9 cellular contexts compared by ENCODE assay signal in genomic region chr3:152399374-152399773, GRCh38.
DNase-seq lines count a peak whose midpoint lies in the region; ATAC-seq, FAIRE-seq and TF ChIP-seq lines count a peak whose summit lies in the region.
"Had no signal": no experiment of that assay in that cellular context is flagged by ENCODE, and none has a peak within 500 bp of the region (broad histone marks: within the 10 kb centered on the region; RNA-seq: fewer than 3 reads in every experiment).

No MANE protein-coding gene starts in this region.

- H3K4me1 ChIP-seq in small intestine (ENCODE audit: control insufficient read depth in 2 of 2, insufficient read depth in 1 of 2, low read depth in 1 of 2, low read length in 1 of 2), result peaks cover 0 to 22% of the 10 kb centered on the region in 2 donors

- peaks cover 42% of the 10 kb centered on the region for H3K36me3 ChIP-seq in MG63
- peaks cover 2 to 4% of the 10 kb centered on the region in 2 donors for H3K36me3 ChIP-seq in small intestine (ENCODE audit: control insufficient read depth in 2 of 2, insufficient read depth in 2 of 2, low read length in 2 of 2)

- H3K27ac Mint-ChIP-seq in Calu3 (ENCODE audit: unreplicated experiment) (peak overlapping the region; percentile 5), chondrocyte (ENCODE audit: unreplicated experiment) (peak overlapping the region; percentile 49)
- peak overlapping the region; percentile 52 to 91 for H3K27ac Mint-ChIP-seq in natural killer cell treated with Interleukin-12 subunit alpha and Interleukin-12 subunit beta and Interleukin-15 and Interleukin-18, amount 100 ng/mL, for 72 hours

- CTCF ChIA-PET in Calu3 (lab: Charles Lee), result interaction anchor here (0.6 to 1.7 kb wide), 7 partner anchors 11 to 376 kb away, joined by 3 to 9 read pairs (median 4); no protein-coding TSS in a partner anchor

- no peaks in the 10 kb centered on the region for H3K36me3 Mint-ChIP-seq in Calu3 (ENCODE audit: insufficient read depth, unreplicated experiment)
- peaks cover 12% of the 10 kb centered on the region for H3K36me3 Mint-ChIP-seq in chondrocyte (ENCODE audit: low read depth)
- peaks cover 6% of the 10 kb centered on the region for H3K36me3 Mint-ChIP-seq in natural killer cell treated with Interleukin-12 subunit alpha and Interleukin-12 subunit beta and Interleukin-15 and Interleukin-18, amount 100 ng/mL, for 72 hours

- FAIRE-seq in small intestine (lab: Jason Lieb, UNC), result no peak

- H3K4me1 Mint-ChIP-seq in Calu3 (ENCODE audit: low read depth, unreplicated experiment) (peaks cover 47% of the 10 kb centered on the region), chondrocyte (ENCODE audit: low read depth) (peaks cover 82% of the 10 kb centered on the region)
- H3K4me1 Mint-ChIP-seq in natural killer cell treated with Interleukin-12 subunit alpha and Interleukin-12 subunit beta and Interleukin-15 and Interleukin-18, amount 100 ng/mL, for 72 hours (ENCODE audit: low read depth in 2 of 2), result peaks cover 57 to 64% of the 10 kb centered on the region in 2 donors

- H3K4me3 ChIP-seq in MG63 (no peak overlapping the region), small intestine (ENCODE audit: low read depth in 1 of 2, low read length in 2 of 2) (no peak overlapping the region)

- intact Hi-C loops in Calu3 (cut with micrococcal nuclease; ENCODE audit: unreplicated experiment), result no loop called here

- H3K4me3 Mint-ChIP-seq in Calu3 (ENCODE audit: low read depth, unreplicated experiment) (no peak overlapping the region), chondrocyte (ENCODE audit: unreplicated experiment) (no peak overlapping the region)
- peak overlapping the region; percentile 5 for H3K4me3 Mint-ChIP-seq in natural killer cell treated with Interleukin-12 subunit alpha and Interleukin-12 subunit beta and Interleukin-15 and Interleukin-18, amount 100 ng/mL, for 72 hours

- H3K9me3 ChIP-seq in MG63 (no peaks in the 10 kb centered on the region), small intestine (ENCODE audit: control insufficient read depth, low read depth) (no peaks in the 10 kb centered on the region)

- H3K9me3 Mint-ChIP-seq in Calu3 (ENCODE audit: low read depth, unreplicated experiment), result no peaks in the 10 kb centered on the region
- no peaks in the 10 kb centered on the region for H3K9me3 Mint-ChIP-seq in chondrocyte (ENCODE audit: low read depth)
- no peaks in the 10 kb centered on the region for H3K9me3 Mint-ChIP-seq in natural killer cell treated with Interleukin-12 subunit alpha and Interleukin-12 subunit beta and Interleukin-15 and Interleukin-18, amount 100 ng/mL, for 72 hours

- peak; percentile 33 for DNase-seq in Calu3
- DNase-seq in MG63, result peak; percentile 38
- no peak for DNase-seq in chondrocyte (ENCODE audit: low spot score)
- no peak for DNase-seq in natural killer cell treated with Interleukin-12 subunit alpha and Interleukin-12 subunit beta and Interleukin-15 and Interleukin-18, amount 100 ng/mL, for 72 hours (ENCODE audit: low spot score)
- no peak for DNase-seq in small intestine
- no peak for DNase-seq in NCI-H2196 treated with DMSO at 0.1 percent for 48 hours (lab: John Stamatoyannopoulos, UW; ENCODE audit: unreplicated experiment)
- no peak for DNase-seq in nucleus accumbens (lab: John Stamatoyannopoulos, UW)
- DNase-seq: NCI-H510A treated with DMSO at 0.1 percent for 48 hours had no signal

- no peaks in the 10 kb centered on the region for H3K27me3 Mint-ChIP-seq in Calu3 (ENCODE audit: unreplicated experiment)
- H3K27me3 Mint-ChIP-seq in chondrocyte (ENCODE audit: low read depth), result no peaks in the 10 kb centered on the region
- H3K27me3 Mint-ChIP-seq in natural killer cell treated with Interleukin-12 subunit alpha and Interleukin-12 subunit beta and Interleukin-15 and Interleukin-18, amount 100 ng/mL, for 72 hours, result no peaks in the 10 kb centered on the region

- peak; percentile 58 to 74 for ATAC-seq in natural killer cell treated with Interleukin-12 subunit alpha and Interleukin-12 subunit beta and Interleukin-15 and Interleukin-18, amount 100 ng/mL, for 72 hours
- ATAC-seq in GM21367 (IDR thresholded peaks at IDR 0.05; ENCODE audit: unreplicated experiment), result no peak

- H3K27ac ChIP-seq in small intestine (ENCODE audit: low read depth in 1 of 2, low read length in 1 of 2), result no peak overlapping the region

- no TSS peak for BruUV-seq in Calu3 (replicated peaks; lab: Mats Ljungman, UMichigan)

- TF ChIP-seq CTCF in Calu3 (IDR thresholded peaks at IDR 0.05; ENCODE audit: unreplicated experiment) (no peak), chondrocyte (IDR thresholded peaks at IDR 0.05) (no peak)

- H3K27me3 ChIP-seq in MG63 (no peaks in the 10 kb centered on the region), small intestine (ENCODE audit: control insufficient read depth in 2 of 2, insufficient read depth in 2 of 2, low read length in 2 of 2) (no peaks in the 10 kb centered on the region)

Comparison
In these comparisons a context has a peak if more than half of its experiments do, and no peak if none do; other contexts are left out.
1. DNase-seq: peak in Calu3 (single experiment) and MG63 (single experiment); none in chondrocyte (single experiment), natural killer cell treated with Interleukin-12 subunit alpha and Interleukin-12 subunit beta and Interleukin-15 and Interleukin-18, amount 100 ng/mL, for 72 hours (single experiment), small intestine (single experiment), NCI-H2196 treated with DMSO at 0.1 percent for 48 hours (single experiment) and nucleus accumbens (0 of 56).
2. H3K27ac Mint-ChIP-seq: peak in every context shown above with its lines; median percentile 72 in natural killer cell treated with Interleukin-12 subunit alpha and Interleukin-12 subunit beta and Interleukin-15 and Interleukin-18, amount 100 ng/mL, for 72 hours; 49 in chondrocyte; 5 in Calu3.